1 cellular context compared by ENCODE assay signal in the genomic region with DNA sequence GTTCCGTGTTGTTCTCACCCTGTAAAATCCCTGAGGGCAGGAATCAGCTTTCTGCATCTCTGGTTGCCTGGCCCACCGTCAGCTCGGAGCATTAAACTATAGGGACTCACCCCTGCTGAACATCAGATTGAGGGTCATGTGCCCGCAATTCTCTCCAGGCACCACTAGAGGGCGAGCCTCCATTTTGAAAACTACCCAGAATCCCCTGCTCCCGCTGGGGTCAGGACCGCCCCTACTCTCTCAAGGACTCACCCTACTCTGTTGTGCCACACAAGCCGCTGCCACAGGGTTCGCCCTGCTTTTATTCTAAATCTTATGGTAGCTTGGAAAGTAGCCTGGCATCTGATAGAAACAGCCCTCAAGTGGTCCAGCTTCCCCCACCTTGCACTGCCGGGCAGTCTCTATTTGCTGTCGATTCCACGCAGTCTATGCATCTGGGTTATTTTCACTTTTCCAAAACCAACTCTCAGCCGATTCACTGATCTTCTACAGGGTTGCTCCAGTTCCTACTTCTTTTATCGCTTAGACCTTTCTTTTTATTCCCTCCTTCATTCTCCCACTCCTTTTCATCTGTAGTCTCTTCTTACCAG.
A peak's percentile ranks its signal among the peaks of the same experiment; 100 is the strongest.
TF ChIP-seq lines count a peak whose summit lies in the region.

No MANE protein-coding gene starts in this region.

TF ChIP-seq in K562, 482 proteins besides CTCF, POLR2A, EP300 and RAD21 (continued from another document):
- TF ChIP-seq, protein P1, sequence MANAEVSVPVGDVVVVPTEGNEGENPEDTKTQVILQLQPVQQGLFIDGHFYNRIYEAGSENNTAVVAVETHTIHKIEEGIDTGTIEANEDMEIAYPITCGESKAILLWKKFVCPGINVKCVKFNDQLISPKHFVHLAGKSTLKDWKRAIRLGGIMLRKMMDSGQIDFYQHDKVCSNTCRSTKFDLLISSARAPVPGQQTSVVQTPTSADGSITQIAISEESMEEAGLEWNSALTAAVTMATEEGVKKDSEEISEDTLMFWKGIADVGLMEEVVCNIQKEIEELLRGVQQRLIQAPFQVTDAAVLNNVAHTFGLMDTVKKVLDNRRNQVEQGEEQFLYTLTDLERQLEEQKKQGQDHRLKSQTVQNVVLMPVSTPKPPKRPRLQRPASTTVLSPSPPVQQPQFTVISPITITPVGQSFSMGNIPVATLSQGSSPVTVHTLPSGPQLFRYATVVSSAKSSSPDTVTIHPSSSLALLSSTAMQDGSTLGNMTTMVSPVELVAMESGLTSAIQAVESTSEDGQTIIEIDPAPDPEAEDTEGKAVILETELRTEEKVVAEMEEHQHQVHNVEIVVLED (CRISPR knock-in tag; IDR thresholded peaks at IDR 0.05), result no peak
- TF ChIP-seq ESRRA (IDR thresholded peaks at IDR 0.05; ENCODE audit: borderline replicate concordance, low read depth) (peak; percentile 53; the same call in 1 of the 2 replicates), ARID1B (IDR thresholded peaks at IDR 0.05) (no peak), PYGO2 (tag; IDR thresholded peaks at IDR 0.05) (no peak), SMARCE1 (IDR thresholded peaks at IDR 0.05) (no peak), TOE1 (IDR thresholded peaks at IDR 0.05; ENCODE audit: borderline replicate concordance) (peak; percentile 28; the same call in 1 of the 2 replicates), TOE1 (CRISPR knock-in tag; IDR thresholded peaks at IDR 0.05; ENCODE audit: borderline replicate concordance, low read depth) (no peak), CSDE1 (IDR thresholded peaks at IDR 0.05) (no peak), KDM4B (IDR thresholded peaks at IDR 0.05; ENCODE audit: borderline replicate concordance in 2 of 2, low read depth in 1 of 2) (peak in 1 of 2 experiments; percentile 43; a peak in 1 of 4 replicates), JUND (IDR thresholded peaks at IDR 0.05; ENCODE audit: borderline replicate concordance, low read depth, low read length) (peak; percentile 50; the same call in 1 of the 2 replicates), JUND (tag; IDR thresholded peaks at IDR 0.05; ENCODE audit: borderline replicate concordance, low read depth, low read length) (no peak; the same call in 2 of the 3 replicates), POLR2B (IDR thresholded peaks at IDR 0.05; ENCODE audit: low read depth, partially characterized antibody) (no peak), XRCC5 (IDR thresholded peaks at IDR 0.05; ENCODE audit: low read depth, low read length) (peak; percentile 70; the same call in 1 of the 2 replicates), DIDO1 (tag; IDR thresholded peaks at IDR 0.05; ENCODE audit: low read depth) (peak; percentile 41; the same call in 1 of the 2 replicates), ZNF41 (CRISPR knock-in tag; conservative IDR thresholded peaks at IDR 0.05) (no peak), FOXK1 (CRISPR knock-in tag; IDR thresholded peaks at IDR 0.05; ENCODE audit: borderline replicate concordance) (no peak), GTF2F1 (IDR thresholded peaks at IDR 0.05; ENCODE audit: low read depth, low read length) (no peak), BHLHE40 (IDR thresholded peaks at IDR 0.05; ENCODE audit: low read length) (peak; percentile 44; the same call in 1 of the 2 replicates), NR2C2 (CRISPR knock-in tag; IDR thresholded peaks at IDR 0.05) (no peak), NR2C2 (tag; IDR thresholded peaks at IDR 0.05) (peak; percentile 82), PATZ1 (CRISPR knock-in tag; IDR thresholded peaks at IDR 0.05; ENCODE audit: borderline replicate concordance) (no peak), CC2D1A (IDR thresholded peaks at IDR 0.05) (0 out of 2 replicates have a peak, but pooled peaks have one; percentile 25), NR2C1 (IDR thresholded peaks at IDR 0.05) (peak; percentile 35; the same call in 1 of the 2 replicates), NR2C1 (tag; IDR thresholded peaks at IDR 0.05) (peak; percentile 77)
- TF ChIP-seq, protein P2, sequence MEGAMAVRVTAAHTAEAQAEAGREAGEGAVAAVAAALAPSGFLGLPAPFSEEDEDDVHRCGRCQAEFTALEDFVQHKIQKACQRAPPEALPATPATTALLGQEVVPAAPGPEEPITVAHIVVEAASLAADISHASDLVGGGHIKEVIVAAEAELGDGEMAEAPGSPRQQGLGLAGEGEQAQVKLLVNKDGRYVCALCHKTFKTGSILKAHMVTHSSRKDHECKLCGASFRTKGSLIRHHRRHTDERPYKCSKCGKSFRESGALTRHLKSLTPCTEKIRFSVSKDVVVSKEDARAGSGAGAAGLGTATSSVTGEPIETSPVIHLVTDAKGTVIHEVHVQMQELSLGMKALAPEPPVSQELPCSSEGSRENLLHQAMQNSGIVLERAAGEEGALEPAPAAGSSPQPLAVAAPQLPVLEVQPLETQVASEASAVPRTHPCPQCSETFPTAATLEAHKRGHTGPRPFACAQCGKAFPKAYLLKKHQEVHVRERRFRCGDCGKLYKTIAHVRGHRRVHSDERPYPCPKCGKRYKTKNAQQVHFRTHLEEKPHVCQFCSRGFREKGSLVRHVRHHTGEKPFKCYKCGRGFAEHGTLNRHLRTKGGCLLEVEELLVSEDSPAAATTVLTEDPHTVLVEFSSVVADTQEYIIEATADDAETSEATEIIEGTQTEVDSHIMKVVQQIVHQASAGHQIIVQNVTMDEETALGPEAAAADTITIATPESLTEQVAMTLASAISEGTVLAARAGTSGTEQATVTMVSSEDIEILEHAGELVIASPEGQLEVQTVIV (CRISPR knock-in tag; IDR thresholded peaks at IDR 0.05; ENCODE audit: borderline replicate concordance), result 0 out of 2 replicates have a peak, but pooled peaks have one; percentile 25
- TF ChIP-seq, protein P3, sequence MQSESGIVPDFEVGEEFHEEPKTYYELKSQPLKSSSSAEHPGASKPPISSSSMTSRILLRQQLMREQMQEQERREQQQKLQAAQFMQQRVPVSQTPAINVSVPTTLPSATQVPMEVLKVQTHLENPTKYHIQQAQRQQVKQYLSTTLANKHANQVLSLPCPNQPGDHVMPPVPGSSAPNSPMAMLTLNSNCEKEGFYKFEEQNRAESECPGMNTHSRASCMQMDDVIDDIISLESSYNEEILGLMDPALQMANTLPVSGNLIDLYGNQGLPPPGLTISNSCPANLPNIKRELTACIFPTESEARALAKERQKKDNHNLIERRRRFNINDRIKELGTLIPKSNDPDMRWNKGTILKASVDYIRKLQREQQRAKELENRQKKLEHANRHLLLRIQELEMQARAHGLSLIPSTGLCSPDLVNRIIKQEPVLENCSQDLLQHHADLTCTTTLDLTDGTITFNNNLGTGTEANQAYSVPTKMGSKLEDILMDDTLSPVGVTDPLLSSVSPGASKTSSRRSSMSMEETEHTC (IDR thresholded peaks at IDR 0.05), result peak; percentile 89
- TF ChIP-seq, protein P4, sequence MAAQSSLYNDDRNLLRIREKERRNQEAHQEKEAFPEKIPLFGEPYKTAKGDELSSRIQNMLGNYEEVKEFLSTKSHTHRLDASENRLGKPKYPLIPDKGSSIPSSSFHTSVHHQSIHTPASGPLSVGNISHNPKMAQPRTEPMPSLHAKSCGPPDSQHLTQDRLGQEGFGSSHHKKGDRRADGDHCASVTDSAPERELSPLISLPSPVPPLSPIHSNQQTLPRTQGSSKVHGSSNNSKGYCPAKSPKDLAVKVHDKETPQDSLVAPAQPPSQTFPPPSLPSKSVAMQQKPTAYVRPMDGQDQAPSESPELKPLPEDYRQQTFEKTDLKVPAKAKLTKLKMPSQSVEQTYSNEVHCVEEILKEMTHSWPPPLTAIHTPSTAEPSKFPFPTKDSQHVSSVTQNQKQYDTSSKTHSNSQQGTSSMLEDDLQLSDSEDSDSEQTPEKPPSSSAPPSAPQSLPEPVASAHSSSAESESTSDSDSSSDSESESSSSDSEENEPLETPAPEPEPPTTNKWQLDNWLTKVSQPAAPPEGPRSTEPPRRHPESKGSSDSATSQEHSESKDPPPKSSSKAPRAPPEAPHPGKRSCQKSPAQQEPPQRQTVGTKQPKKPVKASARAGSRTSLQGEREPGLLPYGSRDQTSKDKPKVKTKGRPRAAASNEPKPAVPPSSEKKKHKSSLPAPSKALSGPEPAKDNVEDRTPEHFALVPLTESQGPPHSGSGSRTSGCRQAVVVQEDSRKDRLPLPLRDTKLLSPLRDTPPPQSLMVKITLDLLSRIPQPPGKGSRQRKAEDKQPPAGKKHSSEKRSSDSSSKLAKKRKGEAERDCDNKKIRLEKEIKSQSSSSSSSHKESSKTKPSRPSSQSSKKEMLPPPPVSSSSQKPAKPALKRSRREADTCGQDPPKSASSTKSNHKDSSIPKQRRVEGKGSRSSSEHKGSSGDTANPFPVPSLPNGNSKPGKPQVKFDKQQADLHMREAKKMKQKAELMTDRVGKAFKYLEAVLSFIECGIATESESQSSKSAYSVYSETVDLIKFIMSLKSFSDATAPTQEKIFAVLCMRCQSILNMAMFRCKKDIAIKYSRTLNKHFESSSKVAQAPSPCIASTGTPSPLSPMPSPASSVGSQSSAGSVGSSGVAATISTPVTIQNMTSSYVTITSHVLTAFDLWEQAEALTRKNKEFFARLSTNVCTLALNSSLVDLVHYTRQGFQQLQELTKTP (IDR thresholded peaks at IDR 0.05; ENCODE audit: low read depth in 1 of 2, partially characterized antibody in 2 of 2), result peak in 1 of 2 experiments; percentile 55
TF ChIP-seq in K562: peak in this region for 25.
